22 cellular contexts compared by ENCODE assay signal in genomic region chr1:172897738-172898137, GRCh38.
DNase-seq lines count a peak whose midpoint lies in the region; ATAC-seq, FAIRE-seq and TF ChIP-seq lines count a peak whose summit lies in the region.
"Had no signal": no experiment of that assay in that cellular context is flagged by ENCODE, and none has a peak within 500 bp of the region (broad histone marks: within the 10 kb centered on the region; RNA-seq: fewer than 3 reads in every experiment).

No MANE protein-coding gene starts in this region.

- H3K27ac Mint-ChIP-seq in Calu3 (ENCODE audit: unreplicated experiment): peak overlapping the region; percentile 66
- no peak overlapping the region for H3K27ac Mint-ChIP-seq in glutamatergic neuron (ENCODE audit: unreplicated experiment)
- H3K27ac Mint-ChIP-seq: H9; nephron; stimulated activated effector memory CD8-positive, alpha-beta T cell treated with anti-CD3 and anti-CD28 coated beads, Interleukin-12 subunit alpha, Interleukin-12 subunit beta, amount 100 ng/mL, for 72 hours; T-helper 2 cell treated with Interferon-gamma antibody and Interleukin-4, amounts not matched to agents 5 μg/mL and 100 μg/mL, for 36 hours had no signal

- TF ChIP-seq CTCF in Calu3 (IDR thresholded peaks at IDR 0.05; ENCODE audit: unreplicated experiment) (no peak), PC-3 (conservative IDR thresholded peaks at IDR 0.05; ENCODE audit: low read depth, low read length) (no peak), coronary artery (IDR thresholded peaks at IDR 0.05) (no peak), glutamatergic neuron (IDR thresholded peaks at IDR 0.05; ENCODE audit: partially characterized antibody, unreplicated experiment) (no peak)

- no TSS peak for BruUV-seq in Calu3 (replicated peaks; lab: Mats Ljungman, UMichigan)
- BruUV-seq in PC-3 (replicated peaks; lab: Mats Ljungman, UMichigan): no TSS peak

- H4K20me1 ChIP-seq in PC-3 (ENCODE audit: low read length): no peaks in the 10 kb centered on the region

- H3K79me2 ChIP-seq in PC-3 (ENCODE audit: low read length): no peaks in the 10 kb centered on the region

- DNase-seq in Calu3 (no peak), PC-3 (peak; percentile 74), dermis blood vessel endothelial cell (peak; percentile 77), non-pigmented ciliary epithelial cell (ENCODE audit: low read depth) (peak; percentile 68), DMS 273 (lab: John Stamatoyannopoulos, UW; ENCODE audit: unreplicated experiment) (no peak), coronary artery (ENCODE audit: low spot score) (no peak), GM19239 (ENCODE audit: insufficient read length, low spot score) (no peak), glutamatergic neuron (no peak)
- DNase-seq: activated CD4-positive, CD25-positive, alpha-beta regulatory T cell; H9; head of caudate nucleus; immature natural killer cell; NCI-H1436 treated with DMSO at 0.1 percent for 48 hours; psoas muscle; SHP77 treated with DMSO at 0.1 percent for 48 hours; tibial artery had no signal

- peaks cover 69% of the 10 kb centered on the region for H3K4me1 Mint-ChIP-seq in Calu3 (ENCODE audit: low read depth, unreplicated experiment)
- no peaks in the 10 kb centered on the region for H3K4me1 Mint-ChIP-seq in glutamatergic neuron (ENCODE audit: low read depth, unreplicated experiment)

- H3K27me3 ChIP-seq in PC-3 (ENCODE audit: low read length): no peaks in the 10 kb centered on the region
- H3K27me3 ChIP-seq: tibial artery had no signal

- H3K27me3 Mint-ChIP-seq in Calu3 (ENCODE audit: unreplicated experiment) (no peaks in the 10 kb centered on the region), glutamatergic neuron (ENCODE audit: unreplicated experiment) (no peaks in the 10 kb centered on the region)

- H3K9me3 ChIP-seq in PC-3 (ENCODE audit: low read length): no peaks in the 10 kb centered on the region
- H3K9me3 ChIP-seq: psoas muscle, tibial artery had no signal

- CTCF ChIA-PET in Calu3 (lab: Charles Lee): interaction anchor here (0.6 to 1.6 kb wide), 2 partner anchors 12 to 93 kb away, joined by 4 to 6 read pairs; no protein-coding TSS in a partner anchor
- CTCF ChIA-PET in PC-3 (lab: Charles Lee): no interaction called here

- H3K4me3 Mint-ChIP-seq in Calu3 (ENCODE audit: low read depth, unreplicated experiment): no peak overlapping the region
- H3K4me3 Mint-ChIP-seq in glutamatergic neuron (ENCODE audit: unreplicated experiment): no peak overlapping the region
- H3K4me3 Mint-ChIP-seq: H9; immature natural killer cell; nephron; stimulated activated effector memory CD8-positive, alpha-beta T cell treated with anti-CD3 and anti-CD28 coated beads, Interleukin-12 subunit alpha, Interleukin-12 subunit beta, amount 100 ng/mL, for 72 hours; T-helper 2 cell treated with Interferon-gamma antibody and Interleukin-4, amounts not matched to agents 5 μg/mL and 100 μg/mL, for 36 hours had no signal

- H3K4me2 ChIP-seq in PC-3 (ENCODE audit: low read length): no peak overlapping the region

- H3K27ac ChIP-seq in PC-3 (ENCODE audit: low read length) (no peak overlapping the region), coronary artery (no peak overlapping the region)
- H3K27ac ChIP-seq: psoas muscle, tibial artery had no signal

- intact Hi-C loops in Calu3 (cut with micrococcal nuclease; ENCODE audit: unreplicated experiment): loop anchor here (5.0 to 10.0 kb wide), 3 partner anchors 70 to 305 kb away; partner anchors contain the start of gene TNFSF18
- intact Hi-C loops in PC-3 (cut with micrococcal nuclease): no loop called here

- peaks cover 48% of the 10 kb centered on the region for H3K4me1 ChIP-seq in PC-3 (ENCODE audit: insufficient read depth, low read length)

- H3K9me2 ChIP-seq in PC-3 (replicated peaks; ENCODE audit: low read length): no peaks in the 10 kb centered on the region

- H3K36me3 ChIP-seq in PC-3 (ENCODE audit: low read depth, low read length): no peaks in the 10 kb centered on the region
- H3K36me3 ChIP-seq: tibial artery had no signal

- POLR2A ChIA-PET in PC-3 (lab: Charles Lee; ENCODE audit: unreplicated experiment): interaction anchor here (0.6 kb wide), 1 partner anchor 288 kb away, joined by 4 read pairs; no protein-coding TSS in a partner anchor

- H3F3A ChIP-seq in PC-3 (ENCODE audit: low read length, unreplicated experiment): peaks cover 10% of the 10 kb centered on the region

- no peak for FAIRE-seq in GM19239 (lab: Jason Lieb, UNC)
- FAIRE-seq: colon, GM18507 had no signal

- H3K36me3 Mint-ChIP-seq in Calu3 (ENCODE audit: insufficient read depth, unreplicated experiment) (peaks cover 7% of the 10 kb centered on the region), glutamatergic neuron (ENCODE audit: unreplicated experiment) (no peaks in the 10 kb centered on the region)
- H3K36me3 Mint-ChIP-seq: immature natural killer cell; stimulated activated effector memory CD8-positive, alpha-beta T cell treated with anti-CD3 and anti-CD28 coated beads, Interleukin-12 subunit alpha, Interleukin-12 subunit beta, amount 100 ng/mL, for 72 hours had no signal

- peak; percentile 15; the same call in 1 of the 2 replicates for ATAC-seq in PC-3
- ATAC-seq: psoas muscle; stimulated activated effector memory CD8-positive, alpha-beta T cell treated with anti-CD3 and anti-CD28 coated beads, Interleukin-12 subunit alpha, Interleukin-12 subunit beta, amount 100 ng/mL, for 72 hours had no signal

- H3K9me3 Mint-ChIP-seq in Calu3 (ENCODE audit: low read depth, unreplicated experiment) (peaks cover 12% of the 10 kb centered on the region), glutamatergic neuron (ENCODE audit: unreplicated experiment) (no peaks in the 10 kb centered on the region)
- H3K9me3 Mint-ChIP-seq: H9; immature natural killer cell; nephron; stimulated activated effector memory CD8-positive, alpha-beta T cell treated with anti-CD3 and anti-CD28 coated beads, Interleukin-12 subunit alpha, Interleukin-12 subunit beta, amount 100 ng/mL, for 72 hours; T-helper 2 cell treated with Interferon-gamma antibody and Interleukin-4, amounts not matched to agents 5 μg/mL and 100 μg/mL, for 36 hours had no signal

- no peak overlapping the region for H2AFZ ChIP-seq in PC-3 (ENCODE audit: low read length)

- no peak overlapping the region for H3K9ac ChIP-seq in PC-3 (ENCODE audit: low read length)

- H3K4me3 ChIP-seq in PC-3 (ENCODE audit: low read length): no peak overlapping the region
- no peak overlapping the region for H3K4me3 ChIP-seq in coronary artery
- H3K4me3 ChIP-seq: lung, psoas muscle, tibial artery had no signal

Comparison
In these comparisons a context has a peak if more than half of its experiments do, and no peak if none do; other contexts are left out.
1. DNase-seq: peak in PC-3 (single experiment), dermis blood vessel endothelial cell (single experiment) and non-pigmented ciliary epithelial cell (single experiment); none in Calu3 (single experiment), DMS 273 (single experiment), coronary artery (single experiment), GM19239 (single experiment) and glutamatergic neuron (single experiment).